25 cellular contexts compared by ENCODE assay signal in genomic region chr2:186664644-186665043, GRCh38.
"Had no signal": no experiment of that assay in that cellular context is flagged by ENCODE, and none has a peak within 500 bp of the region (broad histone marks: within the 10 kb centered on the region; RNA-seq: fewer than 3 reads in every experiment).

No MANE protein-coding gene starts in this region.

- H3K4me1 ChIP-seq: esophagus squamous epithelium, left lung, lower lobe of right lung, parathyroid adenoma, right atrium auricular region, sigmoid colon, testis, tibial nerve, upper lobe of left lung had no signal

- H3K27me3 Mint-ChIP-seq: effector memory CD8-positive, alpha-beta T cell; natural killer cell treated with Interleukin-12 subunit alpha and Interleukin-12 subunit beta and Interleukin-15 and Interleukin-18, amount 100 ng/mL, for 72 hours; progenitor cell of endocrine pancreas had no signal

- ATAC-seq: effector memory CD8-positive, alpha-beta T cell; left cardiac atrium; left lung; lower lobe of right lung; natural killer cell treated with Interleukin-12 subunit alpha and Interleukin-12 subunit beta and Interleukin-15 and Interleukin-18, amount 100 ng/mL, for 72 hours; stimulated activated effector memory CD8-positive, alpha-beta T cell treated with anti-CD3 and anti-CD28 coated beads, Interleukin-12 subunit alpha, Interleukin-12 subunit beta, amount 100 ng/mL, for 72 hours; stimulated activated naive CD8-positive, alpha-beta T cell treated with anti-CD3 and anti-CD28 coated beads, Interleukin-15, Interleukin-2, amounts not matched to agents 100 U/mL and 50 U/mL, for 24 hours had no signal

- H3K4me3 ChIP-seq: esophagus squamous epithelium, heart right ventricle, left lung, lower lobe of right lung, neural progenitor cell, right atrium auricular region, sigmoid colon, testis, tibial nerve, upper lobe of left lung had no signal

- H3K27ac ChIP-seq: esophagus squamous epithelium, heart right ventricle, left lung, lower lobe of right lung, neural progenitor cell, parathyroid adenoma, right atrium auricular region, sigmoid colon, testis, tibial nerve, upper lobe of left lung had no signal

- H3K27ac Mint-ChIP-seq: effector memory CD8-positive, alpha-beta T cell; natural killer cell treated with Interleukin-12 subunit alpha and Interleukin-12 subunit beta and Interleukin-15 and Interleukin-18, amount 100 ng/mL, for 72 hours; neural progenitor cell; progenitor cell of endocrine pancreas; stimulated activated effector memory CD8-positive, alpha-beta T cell treated with anti-CD3 and anti-CD28 coated beads, Interleukin-12 subunit alpha, Interleukin-12 subunit beta, amount 100 ng/mL, for 72 hours had no signal

- H3K4me1 Mint-ChIP-seq: neural progenitor cell; stimulated activated effector memory CD8-positive, alpha-beta T cell treated with anti-CD3 and anti-CD28 coated beads, Interleukin-12 subunit alpha, Interleukin-12 subunit beta, amount 100 ng/mL, for 72 hours had no signal

- H3K4me3 Mint-ChIP-seq: effector memory CD8-positive, alpha-beta T cell; natural killer cell treated with Interleukin-12 subunit alpha and Interleukin-12 subunit beta and Interleukin-15 and Interleukin-18, amount 100 ng/mL, for 72 hours; neural progenitor cell; stimulated activated effector memory CD8-positive, alpha-beta T cell treated with anti-CD3 and anti-CD28 coated beads, Interleukin-12 subunit alpha, Interleukin-12 subunit beta, amount 100 ng/mL, for 72 hours had no signal

- DNase-seq: cortex of kidney; effector memory CD8-positive, alpha-beta T cell; erythroblast; esophagus squamous epithelium; foreskin melanocyte; glutamatergic neuron; heart right ventricle; hippocampal formation; left cardiac atrium; left lung; lower lobe of right lung; sigmoid colon; stimulated activated CD4-positive, alpha-beta T cell treated with anti-CD3 and anti-CD28 coated beads, Interleukin-2, amount 100 ng/mL, for 24 hours; stimulated activated CD4-positive, alpha-beta T cell treated with anti-CD3 and anti-CD28 coated beads, Interleukin-4, amount 100 ng/mL, for 24 hours; stimulated activated naive CD8-positive, alpha-beta T cell treated with anti-CD3 and anti-CD28 coated beads, Interleukin-15, Interleukin-2, amounts not matched to agents 100 U/mL and 50 U/mL, for 24 hours; substantia nigra; testis; upper lobe of left lung had no signal

- H3K9me3 Mint-ChIP-seq: effector memory CD8-positive, alpha-beta T cell; natural killer cell treated with Interleukin-12 subunit alpha and Interleukin-12 subunit beta and Interleukin-15 and Interleukin-18, amount 100 ng/mL, for 72 hours; neural progenitor cell; stimulated activated effector memory CD8-positive, alpha-beta T cell treated with anti-CD3 and anti-CD28 coated beads, Interleukin-12 subunit alpha, Interleukin-12 subunit beta, amount 100 ng/mL, for 72 hours had no signal

- H3K9me3 ChIP-seq: esophagus squamous epithelium, heart right ventricle, left lung, lower lobe of right lung, right atrium auricular region, sigmoid colon, testis, tibial nerve, upper lobe of left lung had no signal

- H3K27me3 ChIP-seq: esophagus squamous epithelium, heart right ventricle, left lung, neural progenitor cell, right atrium auricular region, sigmoid colon, testis, tibial nerve, upper lobe of left lung had no signal
